12 cellular contexts compared by ENCODE assay signal in the genomic region with DNA sequence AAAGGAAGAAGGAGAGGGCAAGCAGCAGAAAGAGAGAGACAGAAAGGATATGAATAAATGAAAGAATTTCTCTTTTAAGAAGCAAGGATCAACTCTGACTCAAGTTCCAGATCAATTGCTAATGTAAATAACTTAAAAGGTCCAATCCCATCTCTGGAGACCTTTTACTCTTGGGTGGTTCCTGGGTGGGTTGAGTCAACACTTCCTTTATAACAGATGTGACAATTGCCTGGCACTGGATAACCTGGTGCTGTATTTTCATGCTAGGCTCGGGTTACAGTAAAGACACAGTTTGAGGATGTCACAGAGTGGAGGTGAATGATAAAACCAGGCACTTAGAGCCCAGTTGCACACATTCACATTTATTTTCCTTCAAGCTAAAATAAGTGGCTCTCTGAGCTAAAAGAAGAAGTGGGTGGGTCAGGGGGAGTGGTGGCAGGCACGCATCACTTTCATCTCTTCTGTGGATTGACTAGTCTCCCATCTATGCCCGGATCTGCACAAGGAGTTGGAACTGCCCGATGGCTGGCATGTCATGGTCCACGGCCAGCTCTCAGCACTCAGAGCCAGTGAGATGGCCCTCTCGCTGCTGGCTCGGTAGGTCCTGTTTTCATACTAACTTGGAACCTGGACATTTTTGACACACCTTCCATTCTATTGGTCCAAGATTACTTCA.
DNase-seq lines count a peak whose midpoint lies in the region; ATAC-seq and TF ChIP-seq lines count a peak whose summit lies in the region.
"Had no signal": no experiment of that assay in that cellular context is flagged by ENCODE, and none has a peak within 500 bp of the region (broad histone marks: within the 10 kb centered on the region; RNA-seq: fewer than 3 reads in every experiment).

No MANE protein-coding gene starts in this region.

- H3K9me3 ChIP-seq in heart left ventricle (no peaks in the 10 kb centered on the region), hepatocyte (ENCODE audit: low read depth) (no peaks in the 10 kb centered on the region), transverse colon (no peaks in the 10 kb centered on the region), BE2C (no peaks in the 10 kb centered on the region)
- H3K9me3 ChIP-seq: upper lobe of right lung had no signal

- ATAC-seq in heart left ventricle, result peak; percentile 43 to 79 (median 56)
- no peak for ATAC-seq in Right ventricle myocardium inferior
- no peak for ATAC-seq in HG03469 (IDR thresholded peaks at IDR 0.05; ENCODE audit: unreplicated experiment)
- ATAC-seq: upper lobe of right lung had no signal

- intact Hi-C loops in heart left ventricle (cut with DNase I), result no loop called here
- intact Hi-C loops in Right ventricle myocardium inferior (cut with DNase I), result no loop called here
- intact Hi-C loops in transverse colon (cut with DNase I; ENCODE audit: low total_unique reads), result no loop called here

- peaks cover 88% of the 10 kb centered on the region for H3K79me2 ChIP-seq in hepatocyte

- H3K27me3 ChIP-seq in heart left ventricle (no peaks in the 10 kb centered on the region), hepatocyte (no peaks in the 10 kb centered on the region), transverse colon (no peaks in the 10 kb centered on the region), BE2C (no peaks in the 10 kb centered on the region)
- H3K27me3 ChIP-seq: upper lobe of right lung had no signal

- no peak for TF ChIP-seq CTCF in heart left ventricle (IDR thresholded peaks at IDR 0.05)
- TF ChIP-seq CTCF in hepatocyte (IDR thresholded peaks at IDR 0.05; ENCODE audit: poor library complexity), result no peak
- TF ChIP-seq CTCF in transverse colon (IDR thresholded peaks at IDR 0.05), result no peak
- TF ChIP-seq CTCF in BE2C (IDR thresholded peaks at IDR 0.05; ENCODE audit: low read depth, low read length), result no peak

- no peaks in the 10 kb centered on the region for H4K20me1 ChIP-seq in hepatocyte (ENCODE audit: insufficient read depth, poor library complexity, severe bottlenecking)

- no peak for TF ChIP-seq EP300 in transverse colon (IDR thresholded peaks at IDR 0.05; ENCODE audit: low read depth)

- H3K9me2 ChIP-seq in hepatocyte (replicated peaks; ENCODE audit: insufficient read depth), result no peaks in the 10 kb centered on the region

- WGBS in heart left ventricle, 4 donors, result 46 to 63% (median 53%) methylated on average over 7 of the region's 7 CpGs
- 84% methylated on average over 7 of the region's 7 CpGs for WGBS in hepatocyte (ENCODE audit: low lambda C conversion rate, missing lambda C conversion rate)
- WGBS in transverse colon (ENCODE audit: low coverage in 1 of 2), 2 donors, result 71% methylated on average over 7 of the region's 7 CpGs; no CpG with 5 or more reads in 1 of the 2 donors

- TF ChIP-seq POLR2A in heart left ventricle (IDR thresholded peaks at IDR 0.05) (no peak), transverse colon (IDR thresholded peaks at IDR 0.05) (no peak)

- H3K4me2 ChIP-seq in hepatocyte, result no peak overlapping the region
- H3K4me2 ChIP-seq: KMS-11 had no signal

- H2AFZ ChIP-seq in hepatocyte, result no peak overlapping the region

- H3K4me3 ChIP-seq in heart left ventricle (no peak overlapping the region), hepatocyte (no peak overlapping the region), transverse colon (no peak overlapping the region), BE2C (ENCODE audit: low read depth, low read length) (no peak overlapping the region)
- H3K4me3 ChIP-seq: upper lobe of right lung had no signal

- no peak for DNase-seq in heart left ventricle
- no peak for DNase-seq in Right ventricle myocardium inferior (ENCODE audit: missing footprints)
- DNase-seq in RPMI7951 (ENCODE audit: low read depth), result peak; percentile 55
- DNase-seq in hepatocyte (ENCODE audit: low spot score), result no peak
- no peak for DNase-seq in transverse colon
- no peak for DNase-seq in caudate nucleus (lab: John Stamatoyannopoulos, UW)
- no peak for DNase-seq in BE2C
- DNase-seq: mesendoderm; stimulated activated CD4-positive, alpha-beta T cell treated with anti-CD3 and anti-CD28 coated beads, Interleukin-1b, Interleukin-23, amount 100 ng/mL, for 48 hours; upper lobe of right lung had no signal

- H3K27ac ChIP-seq in heart left ventricle, result peak overlapping the region in 2 of 12 donors; percentile 5 to 32
- peak overlapping the region; percentile 82 for H3K27ac ChIP-seq in hepatocyte
- H3K27ac ChIP-seq in transverse colon, result peak overlapping the region; percentile 32 to 64 (median 51)
- no peak overlapping the region for H3K27ac ChIP-seq in caudate nucleus (ENCODE audit: low read depth, low read length)
- H3K27ac ChIP-seq: KMS-11, upper lobe of right lung had no signal

- in situ Hi-C loops in transverse colon (cut with MboI; ENCODE audit: low pct_ligation_motif_present in 1 of 4, low pct_unique_long_range_greater_than_20kb in 1 of 4, low sequenced_read_pairs in 3 of 4), result no loop called here

- H3K4me1 ChIP-seq in heart left ventricle, result peaks cover 0 to 57% (median 33%) of the 10 kb centered on the region in 12 donors
- peaks cover 28% of the 10 kb centered on the region for H3K4me1 ChIP-seq in hepatocyte (ENCODE audit: insufficient read depth)
- peaks cover 16 to 79% (median 37%) of the 10 kb centered on the region in 4 donors for H3K4me1 ChIP-seq in transverse colon
- H3K4me1 ChIP-seq in BE2C, result no peaks in the 10 kb centered on the region; the same call in none of the 2 replicates

- H3K36me3 ChIP-seq in heart left ventricle, result no peaks in the 10 kb centered on the region
- H3K36me3 ChIP-seq in hepatocyte (replicated peaks; ENCODE audit: insufficient read depth, low read depth), result no peaks in the 10 kb centered on the region
- no peaks in the 10 kb centered on the region for H3K36me3 ChIP-seq in transverse colon
- no peaks in the 10 kb centered on the region for H3K36me3 ChIP-seq in BE2C
- H3K36me3 ChIP-seq: upper lobe of right lung had no signal

Comparison
In these comparisons a context has a peak if more than half of its experiments do, and no peak if none do; other contexts are left out.
1. ATAC-seq: peak in heart left ventricle (4 of 4); none in Right ventricle myocardium inferior (single experiment) and HG03469 (single experiment).